1 cellular context compared by ENCODE assay signal in genomic region chr4:132122741-132123140, GRCh38.
TF ChIP-seq lines count a peak whose summit lies in the region.

No MANE protein-coding gene starts in this region.

TF ChIP-seq in IMR-90, 13 proteins besides CTCF, POLR2A, EP300 and RAD21:
- 0 out of 2 replicates have a peak, but pooled peaks have one; percentile 13 for TF ChIP-seq NFE2L2 (IDR thresholded peaks at IDR 0.05; ENCODE audit: low read depth, low read length)
TF ChIP-seq in IMR-90: peak in this region for 1; not testable (repeated sequence) for 12.
